In genomic region chr14:60691383-60692113, GRCh38 we compare ENCODE assay signal across 26 cellular contexts. TPM values are rescaled to one million over a fixed set of nuclear protein-coding genes. Genes with fewer than 3 reads are reported as not detected.
"Had no signal": no experiment of that assay in that cellular context is flagged by ENCODE, and none has a peak within 500 bp of the region (broad histone marks: within the 10 kb centered on the region; RNA-seq: fewer than 3 reads in every experiment).

No MANE protein-coding gene starts in this region.

- DNase-seq: activated B cell treated with CpG ODN at 0.5 μM for 24 hours; activated CD4-positive, alpha-beta T cell treated with anti-CD3 and anti-CD28 coated beads for 48 hours; activated CD4-positive, alpha-beta T cell treated with anti-CD3 and anti-CD28 coated beads, Interleukin-2, amount 50 U/mL, for 1 hour; activated CD4-positive, alpha-beta T cell treated with anti-CD3 and anti-CD28 coated beads, Interleukin-2, amount 50 U/mL, for 48 hours; activated CD8-positive, alpha-beta memory T cell treated with anti-CD3 and anti-CD28 coated beads for 24 hours; activated CD8-positive, alpha-beta T cell treated with anti-CD3 and anti-CD28 coated beads for 36 hours; activated effector memory CD4-positive, alpha-beta T cell treated with Interleukin-2 at 50 U/mL for 16 hours; activated gamma-delta T cell treated with Interleukin-2 at 50 U/mL for 16 hours; activated naive CD4-positive, alpha-beta T cell treated with anti-CD3 and anti-CD28 coated beads, Interleukin-2, amount 50 U/mL, for 16 hours; activated naive CD4-positive, alpha-beta T cell treated with Interleukin-2 at 50 U/mL for 16 hours; activated T-cell treated with anti-CD3 and anti-CD28 coated beads, Interleukin-2, amount 50 U/mL, for 4 hours; amniotic stem cell; anterior cingulate cortex; brain microvascular endothelial cell; cortex of kidney; effector CD8-positive, alpha-beta T cell; esophagus squamous epithelium; foreskin melanocyte; SW 1271; T-cell; T1000; WERI-Rb-1 had no signal

- H3K4me3 ChIP-seq: esophagus squamous epithelium, gastroesophageal sphincter had no signal

- H3K4me1 ChIP-seq: esophagus squamous epithelium, gastroesophageal sphincter had no signal

- ATAC-seq: activated CD4-positive, CD25-positive, alpha-beta regulatory T cell treated with anti-CD3 and anti-CD28 coated beads, Interleukin-2, amount 50 U/mL, for 24 hours; activated CD8-positive, alpha-beta T cell treated with anti-CD3 and anti-CD28 coated beads for 36 hours; activated T-cell treated with anti-CD3 and anti-CD28 coated beads, Interleukin-2, amount 50 U/mL, for 4 hours; activated T-helper 17 cell treated with anti-CD3 and anti-CD28 coated beads, Interleukin-2, amount 50 U/mL, for 72 hours; gastroesophageal sphincter; T-cell had no signal

- H3K27ac ChIP-seq: brain microvascular endothelial cell, epithelial cell of prostate, esophagus squamous epithelium, gastroesophageal sphincter, WERI-Rb-1 had no signal

- H3K36me3 ChIP-seq: brain microvascular endothelial cell, esophagus squamous epithelium, gastroesophageal sphincter, WERI-Rb-1 had no signal

- H3K27me3 ChIP-seq: brain microvascular endothelial cell, esophagus squamous epithelium, gastroesophageal sphincter had no signal

- H3K9me3 ChIP-seq: esophagus squamous epithelium, gastroesophageal sphincter had no signal

RNA-seq across cellular contexts. Expression of gene SIX4, which starts 32.6 kb away (rescaled TPM):
- total RNA-seq: activated B cell treated with CpG ODN at 0.5 μM for 24 hours; activated CD8-positive, alpha-beta T cell treated with anti-CD3 and anti-CD28 coated beads for 36 hours had no signal

RNA-seq across cellular contexts. Expression of gene SIX1, which starts 42.3 kb away (rescaled TPM):
- total RNA-seq: activated B cell treated with CpG ODN at 0.5 μM for 24 hours; activated CD8-positive, alpha-beta T cell treated with anti-CD3 and anti-CD28 coated beads for 36 hours; activated T-cell treated with anti-CD3 and anti-CD28 coated beads, Interleukin-2, amount 50 U/mL, for 4 hours; activated T-helper 17 cell treated with anti-CD3 and anti-CD28 coated beads, Interleukin-2, amount 50 U/mL, for 72 hours had no signal
